In genomic region chr9:128127568-128127989, GRCh38 we compare ENCODE assay signal across 8 cellular contexts. TPM values are rescaled to one million over a fixed set of nuclear protein-coding genes. Genes with fewer than 3 reads are reported as not detected.
DNase-seq lines count a peak whose midpoint lies in the region; ATAC-seq and TF ChIP-seq lines count a peak whose summit lies in the region.

PTGES2 (minus strand) TSS chr9:128127729; CDS start chr9:128127717, 12 bp downstream.

- peaks cover 10% of the 10 kb centered on the region for H3K9me1 ChIP-seq in IMR-90 (ENCODE audit: insufficient read depth, low read length)

- peak within 1 kb of the TSS; percentile 95 for H3K27ac ChIP-seq in IMR-90 (ENCODE audit: insufficient read depth, low read length)

- peaks cover 7% of the 10 kb centered on the region for H3K36me3 ChIP-seq in IMR-90 (ENCODE audit: control insufficient read depth, insufficient read depth, low read length)

- peaks cover 4% of the 10 kb centered on the region for H3K36me3 Mint-ChIP-seq in activated naive CD4-positive, alpha-beta T cell treated with anti-CD3 and anti-CD28 coated beads for 36 hours (ENCODE audit: low read depth)

- peaks cover 30% of the 10 kb centered on the region for H3K4me1 Mint-ChIP-seq in activated naive CD4-positive, alpha-beta T cell treated with anti-CD3 and anti-CD28 coated beads for 36 hours (ENCODE audit: low read depth)

- H3K18ac ChIP-seq in IMR-90 (ENCODE audit: low read depth, low read length), result peak within 1 kb of the TSS; percentile 81

- peak within 1 kb of the TSS; percentile 95 for H2BK120ac ChIP-seq in IMR-90 (ENCODE audit: low read depth, low read length)

- peak within 1 kb of the TSS; percentile 94 for H3K9ac ChIP-seq in IMR-90 (ENCODE audit: low read depth, low read length)

- TF ChIP-seq POLR2A in IMR-90 (IDR thresholded peaks at IDR 0.05; ENCODE audit: low read depth, low read length), result no peak

- DNase-seq in DMS79 treated with DMSO at 0.1 percent for 48 hours (lab: John Stamatoyannopoulos, UW), result peak; percentile 45
- DNase-seq in IMR-90, result peak; percentile 78
- peak; percentile 87 for DNase-seq in SK-N-DZ (ENCODE audit: low spot score)
- DNase-seq in activated naive CD4-positive, alpha-beta T cell treated with anti-CD3 and anti-CD28 coated beads for 36 hours, result peak; percentile 78
- DNase-seq in globus pallidus (ENCODE audit: low spot score), result peak; percentile 87
- peak in 54 of 56 donors; percentile 29 to 89 (median 79) for DNase-seq in nucleus accumbens (lab: John Stamatoyannopoulos, UW)
- DNase-seq in superior temporal gyrus (ENCODE audit: extremely low spot score), result peak; percentile 89

- peak within 1 kb of the TSS; percentile 95 for H3K27ac Mint-ChIP-seq in activated naive CD4-positive, alpha-beta T cell treated with anti-CD3 and anti-CD28 coated beads for 36 hours

- intact Hi-C loops in IMR-90 (cut with micrococcal nuclease), result no loop called here
- intact Hi-C loops in activated naive CD4-positive, alpha-beta T cell treated with anti-CD3 and anti-CD28 coated beads for 36 hours (cut with micrococcal nuclease), result loop anchor here (1.0 kb wide), 1 partner anchor 195 kb away; the partner anchor contains the start of genes COQ4 and TRUB2

- H3K14ac ChIP-seq in IMR-90 (replicated peaks; ENCODE audit: low read depth, low read length), result peak within 1 kb of the TSS; percentile 97

- peak within 1 kb of the TSS; percentile 95 for H3K4me3 Mint-ChIP-seq in activated naive CD4-positive, alpha-beta T cell treated with anti-CD3 and anti-CD28 coated beads for 36 hours

- H3K4me3 ChIP-seq in IMR-90 (ENCODE audit: insufficient read depth, low read depth, low read length), result peak within 1 kb of the TSS; percentile 96

- peak within 1 kb of the TSS; percentile 69 for H4K5ac ChIP-seq in IMR-90 (ENCODE audit: low read depth, low read length)

- H4K8ac ChIP-seq in IMR-90 (ENCODE audit: low read depth in 2 of 2, low read length in 2 of 2), result peak within 1 kb of the TSS; percentile 56 to 98

- no peaks in the 10 kb centered on the region for H3K9me3 ChIP-seq in IMR-90 (ENCODE audit: control insufficient read depth, insufficient read depth, low read length)

- H3K4me1 ChIP-seq in IMR-90 (ENCODE audit: control insufficient read depth, insufficient read depth, low read length), result peaks cover 10% of the 10 kb centered on the region; the same call in 1 of the 2 replicates

- CTCF ChIA-PET in IMR-90 (lab: Yijun Ruan, JAX), result interaction anchor here (1.9 kb wide), 1 partner anchor 10 kb away, joined by 6 read pairs; no protein-coding TSS in a partner anchor
- CTCF ChIA-PET in activated naive CD4-positive, alpha-beta T cell treated with anti-CD3 and anti-CD28 coated beads for 36 hours (lab: Charles Lee), result interaction anchor here (3.2 kb wide), 1 partner anchor 10 kb away, joined by 24 read pairs; no protein-coding TSS in a partner anchor

- BruUV-seq in IMR-90 (replicated peaks; lab: Mats Ljungman, UMichigan), result no TSS peak

- H3K27me3 Mint-ChIP-seq in activated naive CD4-positive, alpha-beta T cell treated with anti-CD3 and anti-CD28 coated beads for 36 hours (ENCODE audit: low read depth), result no peaks in the 10 kb centered on the region

- in situ Hi-C loops in IMR-90 (cut with MboI; ENCODE audit: low sequenced_read_pairs), result no loop called here

- H2BK20ac ChIP-seq in IMR-90 (ENCODE audit: low read depth, low read length), result no peak within 1 kb of the TSS

- peak within 1 kb of the TSS; percentile 94 for H4K91ac ChIP-seq in IMR-90 (ENCODE audit: insufficient read depth, low read depth, low read length)

- ATAC-seq in GM21526 (IDR thresholded peaks at IDR 0.05; ENCODE audit: low FRiP score, unreplicated experiment), result peak; percentile 44
- ATAC-seq in IMR-90 (ENCODE audit: low read depth), result peak; percentile 75

- POLR2A ChIA-PET in IMR-90 (lab: Charles Lee; ENCODE audit: unreplicated experiment), result no interaction called here

- H3K4ac ChIP-seq in IMR-90 (ENCODE audit: low read depth, low read length), result peak within 1 kb of the TSS; percentile 98

- H3K56ac ChIP-seq in IMR-90 (ENCODE audit: extremely low read depth, insufficient read depth, low read length), result peak within 1 kb of the TSS; percentile 82

- H3K9me3 Mint-ChIP-seq in activated naive CD4-positive, alpha-beta T cell treated with anti-CD3 and anti-CD28 coated beads for 36 hours, result no peaks in the 10 kb centered on the region

- peak within 1 kb of the TSS; percentile 99 for H2AFZ ChIP-seq in IMR-90 (replicated peaks; ENCODE audit: low read length, poor library complexity)

- peaks cover 17% of the 10 kb centered on the region; the same call in 1 of the 2 replicates for H4K20me1 ChIP-seq in IMR-90 (ENCODE audit: insufficient read depth, low read length)

- dilution Hi-C loops in IMR-90 (cut with HindIII; ENCODE audit: low sequenced_read_pairs, unreplicated experiment), result no loop called here

- H3K23ac ChIP-seq in IMR-90 (ENCODE audit: low read depth, low read length), result peak within 1 kb of the TSS; percentile 99

- TF ChIP-seq CTCF in IMR-90 (conservative IDR thresholded peaks at IDR 0.05; ENCODE audit: low read depth, low read length), result no peak

- peak within 1 kb of the TSS; percentile 89; the same call in 1 of the 3 replicates for H2BK15ac ChIP-seq in IMR-90 (ENCODE audit: low read depth, low read length)

- 0% methylated on average over 24 of the region's 56 CpGs; no CpG with 5 or more reads in 1 of the 2 experiments for WGBS in IMR-90 (ENCODE audit: extremely low coverage in 2 of 2, insufficient read length in 1 of 2), 2 experiments

- H2BK5ac ChIP-seq in IMR-90 (ENCODE audit: low read depth, low read length, poor library complexity, severe bottlenecking), result peak within 1 kb of the TSS; percentile 98

- H2AK5ac ChIP-seq in IMR-90 (ENCODE audit: low read depth, low read length), result peak within 1 kb of the TSS; percentile 84

- H3K79me1 ChIP-seq in IMR-90 (ENCODE audit: low read depth in 1 of 2, low read length in 2 of 2), result peaks cover 9 to 39% of the 10 kb centered on the region in 2 experiments; a peak in 3 of 4 replicates

- H3K27me3 ChIP-seq in IMR-90 (ENCODE audit: control insufficient read depth, insufficient read depth, low read length), result peaks cover 4% of the 10 kb centered on the region

- H2AK9ac ChIP-seq in IMR-90 (replicated peaks; ENCODE audit: low read depth, low read length, poor library complexity), result peak within 1 kb of the TSS; percentile 97

- TF ChIP-seq RAD21 in IMR-90 (IDR thresholded peaks at IDR 0.05; ENCODE audit: low read length), result no peak

- H3K4me2 ChIP-seq in IMR-90 (ENCODE audit: low read depth, low read length), result peak within 1 kb of the TSS; percentile 97

TF ChIP-seq in IMR-90, 13 proteins besides CTCF, POLR2A, EP300 and RAD21:
- TF ChIP-seq BHLHE40 (IDR thresholded peaks at IDR 0.05; ENCODE audit: low read depth, low read length) (peak; percentile 84), SMC3 (IDR thresholded peaks at IDR 0.05; ENCODE audit: low read depth, low read length) (no peak), RCOR1 (IDR thresholded peaks at IDR 0.05; ENCODE audit: insufficient replicate concordance, low read length) (no peak), CEBPB (IDR thresholded peaks at IDR 0.05; ENCODE audit: low read depth, low read length) (no peak), RFX5 (IDR thresholded peaks at IDR 0.05; ENCODE audit: low read depth, low read length) (no peak), CHD1 (IDR thresholded peaks at IDR 0.05; ENCODE audit: low read depth, low read length) (no peak), NFE2L2 (IDR thresholded peaks at IDR 0.05; ENCODE audit: low read depth, low read length) (no peak), MXI1 (IDR thresholded peaks at IDR 0.05; ENCODE audit: borderline replicate concordance, low read depth, low read length) (peak; percentile 73), FOS (IDR thresholded peaks at IDR 0.05; ENCODE audit: low read depth, low read length) (no peak), MAFK (IDR thresholded peaks at IDR 0.05; ENCODE audit: low read depth, low read length) (no peak), USF2 (IDR thresholded peaks at IDR 0.05; ENCODE audit: low read depth, low read length) (no peak), MAZ (IDR thresholded peaks at IDR 0.05; ENCODE audit: borderline replicate concordance, low read depth, low read length) (no peak)
- TF ChIP-seq, protein P1, sequence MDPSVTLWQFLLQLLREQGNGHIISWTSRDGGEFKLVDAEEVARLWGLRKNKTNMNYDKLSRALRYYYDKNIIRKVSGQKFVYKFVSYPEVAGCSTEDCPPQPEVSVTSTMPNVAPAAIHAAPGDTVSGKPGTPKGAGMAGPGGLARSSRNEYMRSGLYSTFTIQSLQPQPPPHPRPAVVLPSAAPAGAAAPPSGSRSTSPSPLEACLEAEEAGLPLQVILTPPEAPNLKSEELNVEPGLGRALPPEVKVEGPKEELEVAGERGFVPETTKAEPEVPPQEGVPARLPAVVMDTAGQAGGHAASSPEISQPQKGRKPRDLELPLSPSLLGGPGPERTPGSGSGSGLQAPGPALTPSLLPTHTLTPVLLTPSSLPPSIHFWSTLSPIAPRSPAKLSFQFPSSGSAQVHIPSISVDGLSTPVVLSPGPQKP (IDR thresholded peaks at IDR 0.05; ENCODE audit: borderline replicate concordance, low read depth, low read length), result no peak

RNA-seq across cellular contexts. Expression of gene PTGES2, which starts in this region (rescaled TPM):
- total RNA-seq in IMR-90 (2012; rRNA removed), result 90.3 and 107 TPM in 2 replicates
- 99.2 and 100 TPM in 2 replicates for polyA plus RNA-seq in IMR-90 (2012; rRNA removed)
- 69.7 and 115 TPM in 2 replicates for polyA plus RNA-seq in IMR-90 (2012; cell fraction: cytosol; rRNA removed)
- 116 and 217 TPM in 2 replicates for polyA plus RNA-seq in IMR-90 (2012; cell fraction: nucleus; rRNA removed; ENCODE audit: low replicate concordance)
- 61.7 and 69.6 TPM in 2 replicates for polyA plus RNA-seq in SK-N-DZ (2014; cell fraction: cytosol; rRNA removed)
- 159 and 165 TPM in 2 replicates for polyA plus RNA-seq in SK-N-DZ (2014; cell fraction: nucleus; rRNA removed)
- total RNA-seq in activated naive CD4-positive, alpha-beta T cell treated with anti-CD3 and anti-CD28 coated beads for 36 hours, result 10 to 100 TPM; 47.6 to 48.4 TPM

Comparison
In these comparisons a context has a peak if more than half of its experiments do, and no peak if none do; other contexts are left out.
1. Peak in every context shown above with its lines: DNase-seq, ATAC-seq, H3K4me3 ChIP-seq and H3K27ac ChIP-seq.